8 cellular contexts compared by ENCODE assay signal in genomic region chr17:4908711-4909496, GRCh38. TPM values are rescaled to one million over a fixed set of nuclear protein-coding genes. Genes with fewer than 3 reads are reported as not detected.
DNase-seq lines count a peak whose midpoint lies in the region; ATAC-seq lines count a peak whose summit lies in the region.

No MANE protein-coding gene starts in this region.

- peak; percentile 46 for ATAC-seq in HG03175 (IDR thresholded peaks at IDR 0.05; ENCODE audit: unreplicated experiment)
- no peak for ATAC-seq in HG02571 (IDR thresholded peaks at IDR 0.05; ENCODE audit: unreplicated experiment)

- in situ Hi-C loops in Caki2 (cut with HindIII; ENCODE audit: low pct_unique_long_range_greater_than_20kb, low sequenced_read_pairs): no loop called here

- DNase-seq in Caki2 (ENCODE audit: low read depth): peak; percentile 90
- peak; percentile 94 for DNase-seq in NCI-H82 (lab: John Stamatoyannopoulos, UW)
- peak; percentile 69 to 70 for DNase-seq in activated CD4-positive, alpha-beta T cell treated with anti-CD3 and anti-CD28 coated beads, Interleukin-2, amount 50 U/mL, for 4 hours
- peak; percentile 44 for DNase-seq in effector CD4-positive, alpha-beta T cell
- DNase-seq in medulla oblongata (ENCODE audit: extremely low spot score): peak; percentile 92
- peak; percentile 47 to 62 for DNase-seq in stimulated activated CD4-positive, alpha-beta T cell treated with anti-CD3 and anti-CD28 coated beads, Interleukin-4, amount 100 ng/mL, for 48 hours (ENCODE audit: low read depth in 2 of 2)

RNA-seq across cellular contexts. Expression of gene CHRNE, which starts 6.0 kb away (rescaled TPM):
- 0.09 and 0.64 TPM in 2 replicates for total RNA-seq in Caki2 (2014; rRNA removed; shearing (Covaris generic); ENCODE audit: low replicate concordance)

RNA-seq across cellular contexts. Expression of gene C17orf107, which starts 9.6 kb away (rescaled TPM):
- total RNA-seq in Caki2 (2014; rRNA removed; shearing (Covaris generic); ENCODE audit: low replicate concordance): 4.8 and 8.6 TPM in 2 replicates

RNA-seq across cellular contexts. Expression of gene GP1BA, which starts 23.2 kb away (rescaled TPM):
- total RNA-seq in Caki2 (2014; rRNA removed; shearing (Covaris generic); ENCODE audit: low replicate concordance): not detected in 2 replicates

RNA-seq across cellular contexts. Expression of gene SLC25A11, which starts 30.9 kb away (rescaled TPM):
- 80.0 and 89.3 TPM in 2 replicates for total RNA-seq in Caki2 (2014; rRNA removed; shearing (Covaris generic); ENCODE audit: low replicate concordance)

RNA-seq across cellular contexts. Expression of gene RNF167, which starts 31.2 kb away (rescaled TPM):
- total RNA-seq in Caki2 (2014; rRNA removed; shearing (Covaris generic); ENCODE audit: low replicate concordance): 45.6 and 57.1 TPM in 2 replicates

Comparison
In these comparisons a context has a peak if more than half of its experiments do, and no peak if none do; other contexts are left out.
1. DNase-seq: peak in every context shown above with its lines; median percentile 94 in NCI-H82; 92 in medulla oblongata; 90 in Caki2; 70 in activated CD4-positive, alpha-beta T cell treated with anti-CD3 and anti-CD28 coated beads, Interleukin-2, amount 50 U/mL, for 4 hours; 54 in stimulated activated CD4-positive, alpha-beta T cell treated with anti-CD3 and anti-CD28 coated beads, Interleukin-4, amount 100 ng/mL, for 48 hours; 44 in effector CD4-positive, alpha-beta T cell.